9 cellular contexts compared by ENCODE assay signal in genomic region chr19:38669532-38669931, GRCh38. TPM values are rescaled to one million over a fixed set of nuclear protein-coding genes. Genes with fewer than 3 reads are reported as not detected.
DNase-seq lines count a peak whose midpoint lies in the region; ATAC-seq, FAIRE-seq and TF ChIP-seq lines count a peak whose summit lies in the region.
"Had no signal": no experiment of that assay in that cellular context is flagged by ENCODE, and none has a peak within 500 bp of the region (broad histone marks: within the 10 kb centered on the region; RNA-seq: fewer than 3 reads in every experiment).

No MANE protein-coding gene starts in this region.

- peak overlapping the region; percentile 60 for H3K4me3 Mint-ChIP-seq in stimulated activated naive CD8-positive, alpha-beta T cell treated with anti-CD3 and anti-CD28 coated beads, Interleukin-15, Interleukin-2, amounts not matched to agents 100 ng/mL and 50 ng/mL, for 24 hours

- 0 out of 2 replicates have a peak overlapping the region, but pooled peaks have one; percentile 14 for H3K27ac ChIP-seq in GM12878 (ENCODE audit: control insufficient read depth, insufficient read depth)
- peak overlapping the region; percentile 63 to 97 for H3K27ac ChIP-seq in aorta (ENCODE audit: low read depth in 1 of 2, low read length in 2 of 2)

- CTCF ChIA-PET in GM12878 (lab: Yijun Ruan, JAX) = interaction anchor here (0.7 to 2.3 kb wide), 3 partner anchors 10 to 673 kb away, joined by 3 to 6 read pairs (median 5); partner anchors contain the start of gene SAMD4B

- RAD21 ChIA-PET in GM12878 (lab: Charles Lee; ENCODE audit: unreplicated experiment) = interaction anchor here (1.3 kb wide), 1 partner anchor 22 kb away, joined by 4 read pairs; the partner anchor contains the start of gene ACTN4

- H3K9me3 ChIP-seq in GM12878 (replicated peaks; ENCODE audit: control insufficient read depth, insufficient read depth, low read length) = no peaks in the 10 kb centered on the region
- no peaks in the 10 kb centered on the region for H3K9me3 ChIP-seq in aorta (ENCODE audit: control insufficient read depth, low read length)

- in situ Hi-C loops in GM12878 (cut with MboI) = no loop called here

- H3K27me3 Mint-ChIP-seq in stimulated activated naive CD8-positive, alpha-beta T cell treated with anti-CD3 and anti-CD28 coated beads, Interleukin-15, Interleukin-2, amounts not matched to agents 100 ng/mL and 50 ng/mL, for 24 hours = no peaks in the 10 kb centered on the region

- no peak for ATAC-seq in stimulated activated naive CD8-positive, alpha-beta T cell treated with anti-CD3 and anti-CD28 coated beads, Interleukin-15, Interleukin-2, amounts not matched to agents 100 U/mL and 50 U/mL, for 24 hours
- ATAC-seq in GM12878 (no peak), aorta (ENCODE audit: low FRiP score) (no peak), HG02938 (IDR thresholded peaks at IDR 0.05; ENCODE audit: unreplicated experiment) (no peak)

- no peak for DNase-seq in stimulated activated naive CD8-positive, alpha-beta T cell treated with anti-CD3 and anti-CD28 coated beads, Interleukin-15, Interleukin-2, amounts not matched to agents 100 U/mL and 50 U/mL, for 24 hours
- DNase-seq in GM12878 (ENCODE audit: low read depth, low spot score) = no peak
- peak; percentile 64 for DNase-seq in myocyte (ENCODE audit: low read depth)
- peak in 1 of 2 donors; percentile 50 for DNase-seq in aorta
- no peak for DNase-seq in NCI-H510A treated with DMSO at 0.1 percent for 48 hours (lab: John Stamatoyannopoulos, UW)
- DNase-seq in DMS153 (lab: John Stamatoyannopoulos, UW) = no peak

- no peak overlapping the region for H3K9ac ChIP-seq in GM12878 (ENCODE audit: control insufficient read depth, insufficient read depth, low read length)

- no peak for TF ChIP-seq CTCF in GM12878 (IDR thresholded peaks at IDR 0.05 in 2 of 3, conservative IDR thresholded peaks at IDR 0.05 in 1 of 3; ENCODE audit: control insufficient read depth in 2 of 3, extremely low read depth in 1 of 3, insufficient read depth in 1 of 3, low read depth in 3 of 3, low read length in 3 of 3)

- no TSS peak for BruUV-seq in GM12878 (replicated peaks; lab: Mats Ljungman, UMichigan)

- POLR2A ChIA-PET in GM12878 (lab: Charles Lee) = interaction anchor here (0.6 to 1.6 kb wide), 3 partner anchors 12 to 22 kb away, joined by 3 to 4 read pairs (median 3); partner anchors contain the start of gene ACTN4

- peaks cover 70% of the 10 kb centered on the region for H3K79me2 ChIP-seq in GM12878 (ENCODE audit: control insufficient read depth, insufficient read depth, low read length)

- H3K36me3 Mint-ChIP-seq in stimulated activated naive CD8-positive, alpha-beta T cell treated with anti-CD3 and anti-CD28 coated beads, Interleukin-15, Interleukin-2, amounts not matched to agents 100 ng/mL and 50 ng/mL, for 24 hours (ENCODE audit: low read depth) = peaks cover 22% of the 10 kb centered on the region

- no peaks in the 10 kb centered on the region for H3K9me3 Mint-ChIP-seq in stimulated activated naive CD8-positive, alpha-beta T cell treated with anti-CD3 and anti-CD28 coated beads, Interleukin-15, Interleukin-2, amounts not matched to agents 100 ng/mL and 50 ng/mL, for 24 hours

- no peaks in the 10 kb centered on the region; the same call in 1 of the 2 replicates for H4K20me1 ChIP-seq in GM12878 (ENCODE audit: control insufficient read depth, insufficient read depth)

- 34% methylated on average over 5 of the region's 5 CpGs for WGBS in GM12878 (ENCODE audit: insufficient coverage, insufficient replicate concordance, low lambda C conversion rate, missing lambda C conversion rate)
- WGBS in aorta, 2 donors = 0 to 5% methylated on average over 5 of the region's 5 CpGs

- H3K4me3 ChIP-seq in GM12878 = no peak overlapping the region
- no peak overlapping the region for H3K4me3 ChIP-seq in aorta (ENCODE audit: low read length in 2 of 2)

- intact Hi-C loops in GM12878 (cut with micrococcal nuclease; ENCODE audit: unreplicated experiment) = no loop called here
- intact Hi-C loops in aorta (cut with DNase I) = no loop called here

- peak overlapping the region; percentile 13; the same call in 1 of the 2 replicates for H3K4me2 ChIP-seq in GM12878 (ENCODE audit: control insufficient read depth, insufficient read depth)

- peaks cover 2 to 3% of the 10 kb centered on the region in 2 experiments for H3K36me3 ChIP-seq in GM12878 (ENCODE audit: control insufficient read depth in 2 of 2, insufficient read depth in 2 of 2, low read length in 1 of 2)
- no peaks in the 10 kb centered on the region for H3K36me3 ChIP-seq in aorta (ENCODE audit: control insufficient read depth in 1 of 2, insufficient read depth in 2 of 2, low read length in 1 of 2)

- no peak for TF ChIP-seq POLR2A in GM12878 (IDR thresholded peaks at IDR 0.05; ENCODE audit: low read depth, low read length)

- H3K27me3 ChIP-seq in GM12878 (replicated peaks in 1 of 2; ENCODE audit: control insufficient read depth in 2 of 2, insufficient read depth in 2 of 2, low read length in 1 of 2) (no peaks in the 10 kb centered on the region), aorta (ENCODE audit: control insufficient read depth in 1 of 2, insufficient read depth in 2 of 2, low read length in 1 of 2) (no peaks in the 10 kb centered on the region)

- no peak overlapping the region for H2AFZ ChIP-seq in GM12878 (ENCODE audit: control insufficient read depth, low read depth, low read length)

- peaks cover 65% of the 10 kb centered on the region for H3K4me1 Mint-ChIP-seq in stimulated activated naive CD8-positive, alpha-beta T cell treated with anti-CD3 and anti-CD28 coated beads, Interleukin-15, Interleukin-2, amounts not matched to agents 100 ng/mL and 50 ng/mL, for 24 hours (ENCODE audit: low read depth)

- peak overlapping the region; percentile 72 for H3K27ac Mint-ChIP-seq in stimulated activated naive CD8-positive, alpha-beta T cell treated with anti-CD3 and anti-CD28 coated beads, Interleukin-15, Interleukin-2, amounts not matched to agents 100 ng/mL and 50 ng/mL, for 24 hours

- TF ChIP-seq RAD21 in GM12878 (IDR thresholded peaks at IDR 0.05; ENCODE audit: insufficient read depth, low read depth, low read length) = no peak

- no peak for TF ChIP-seq EP300 in GM12878 (IDR thresholded peaks at IDR 0.05; ENCODE audit: borderline replicate concordance in 1 of 2, control insufficient read depth in 1 of 2, low read depth in 2 of 2, low read length in 2 of 2)

- SMC1A ChIA-PET in GM12878 (lab: Charles Lee; ENCODE audit: uncharacterized antibody, unreplicated experiment) = interaction anchor here (1.2 to 1.7 kb wide), 2 partner anchors 14 to 15 kb away, joined by 3 read pairs; no protein-coding TSS in a partner anchor

- H3K4me1 ChIP-seq in GM12878 (ENCODE audit: control insufficient read depth, insufficient read depth, low read length) = peaks cover 49% of the 10 kb centered on the region
- peaks cover 2 to 22% of the 10 kb centered on the region in 2 donors for H3K4me1 ChIP-seq in aorta (ENCODE audit: control insufficient read depth in 1 of 2, insufficient read depth in 2 of 2, low read length in 2 of 2)

- FAIRE-seq in GM12878 (lab: Jason Lieb, UNC) = no peak

RNA-seq across cellular contexts. Expression of gene ACTN4, which starts 22.1 kb away (rescaled TPM):
- 94.9 and 116 TPM in 2 replicates for total RNA-seq in GM12878 (2013; cell fraction: nucleolus; rRNA removed)
- total RNA-seq in GM12878 (2014; rRNA removed) = 131 and 173 TPM in 2 replicates
- 26.9 and 30.4 TPM in 2 replicates for total RNA-seq in GM12878 (2014; rRNA removed; fragmentation: Illumina TruSeq; extraction: Trizol)
- total RNA-seq in GM12878 (2021) = 278 and 293 TPM in 2 replicates
- polyA plus RNA-seq in GM12878 (2011; ENCODE audit: low read depth) = 84.3 TPM
- 40.0 and 127 TPM in 2 replicates for polyA plus RNA-seq in GM12878 (2011; rRNA removed)
- 71.1 and 76.5 TPM in 2 replicates for polyA plus RNA-seq in GM12878 (2011; cell fraction: cytosol; rRNA removed)
- 300 and 637 TPM in 2 replicates for polyA plus RNA-seq in GM12878 (2011; cell fraction: nucleus; rRNA removed)
- polyA plus RNA-seq in GM12878 (2012) = 113 and 154 TPM in 2 replicates
- 99.2 and 135 TPM in 2 replicates for polyA plus RNA-seq in GM12878 (2014; fragmentation: Illumina TruSeq; extraction: Trizol)
- polyA plus RNA-seq in GM12878 (2014; fragmentation: Nextera tagmentation; extraction: Ambion mirVana) = 1 to 10 TPM; 2.4 to 6.7 TPM
- 123 and 187 TPM in 2 replicates for polyA plus RNA-seq in GM12878 (2014; rRNA removed)
- polyA plus RNA-seq in GM12878 (2016; fragmentation: Nextera tagmentation; extraction: Ambion mirVana) = 10 to 100 TPM; 37.9 to 45.7 TPM
- 59.8 and 89.6 TPM in 2 replicates for polyA minus RNA-seq in GM12878 (2011; rRNA and poly(A)+ RNA removed)
- polyA minus RNA-seq in GM12878 (2011; cell fraction: cytosol; rRNA and poly(A)+ RNA removed) = 39.3 and 47.6 TPM in 2 replicates
- polyA minus RNA-seq in GM12878 (2011; cell fraction: nucleus; rRNA and poly(A)+ RNA removed) = 27.4 and 67.4 TPM in 2 replicates
- 350 and 441 TPM in 2 replicates for total RNA-seq in myocyte
- polyA plus RNA-seq in myocyte (2012) = 758 TPM
- 1,000 to 10,000 TPM in 1 of 2 donors, 100 to 1,000 TPM in 1; 794 to 1,985 TPM for total RNA-seq in aorta
- polyA plus RNA-seq in aorta = 100 to 1,000 TPM; 111 to 163 TPM

RNA-seq across cellular contexts. Expression of gene EIF3K, which starts 50.5 kb away (rescaled TPM):
- total RNA-seq in GM12878 (2013; cell fraction: nucleolus; rRNA removed) = 94.4 and 105 TPM in 2 replicates
- total RNA-seq in GM12878 (2014; rRNA removed) (454 and 468 TPM in 2 replicates), GM12878 (2014; rRNA removed; fragmentation: Illumina TruSeq; extraction: Trizol) (344 and 358 TPM in 2 replicates), GM12878 (2021) (378 and 384 TPM in 2 replicates), myocyte (228 and 269 TPM in 2 replicates), aorta (100 to 1,000 TPM; 171 to 183 TPM)
- polyA plus RNA-seq in GM12878 (2011; ENCODE audit: low read depth) = 241 TPM
- polyA plus RNA-seq in GM12878 (2011; rRNA removed) (156 and 330 TPM in 2 replicates), GM12878 (2014; fragmentation: Illumina TruSeq; extraction: Trizol) (862 and 927 TPM in 2 replicates), GM12878 (2014; fragmentation: Nextera tagmentation; extraction: Ambion mirVana) (100 to 1,000 TPM; 715 to 863 TPM), GM12878 (2014; rRNA removed) (515 and 596 TPM in 2 replicates), GM12878 (2016; fragmentation: Nextera tagmentation; extraction: Ambion mirVana) (100 to 1,000 TPM; 393 to 403 TPM), aorta (100 to 1,000 TPM; 299 to 445 TPM)
- polyA plus RNA-seq in GM12878 (2011; cell fraction: cytosol; rRNA removed) = 865 and 965 TPM in 2 replicates
- polyA plus RNA-seq in GM12878 (2011; cell fraction: nucleus; rRNA removed) = 352 and 437 TPM in 2 replicates
- 356 and 358 TPM in 2 replicates for polyA plus RNA-seq in GM12878 (2012)
- 377 and 421 TPM in 2 replicates for polyA minus RNA-seq in GM12878 (2011; rRNA and poly(A)+ RNA removed)
- 139 and 152 TPM in 2 replicates for polyA minus RNA-seq in GM12878 (2011; cell fraction: cytosol; rRNA and poly(A)+ RNA removed)
- 57.3 and 75.5 TPM in 2 replicates for polyA minus RNA-seq in GM12878 (2011; cell fraction: nucleus; rRNA and poly(A)+ RNA removed)
- 276 TPM for polyA plus RNA-seq in myocyte (2012)

RNA-seq across cellular contexts. Expression of gene MAP4K1, which starts 51.8 kb away (rescaled TPM):
- 240 and 254 TPM in 2 replicates for total RNA-seq in GM12878 (2013; cell fraction: nucleolus; rRNA removed)
- total RNA-seq in GM12878 (2014; rRNA removed) (107 and 123 TPM in 2 replicates), GM12878 (2014; rRNA removed; fragmentation: Illumina TruSeq; extraction: Trizol) (58.1 and 72.6 TPM in 2 replicates), GM12878 (2021) (294 and 306 TPM in 2 replicates), myocyte (0.13 and 0.57 TPM in 2 replicates), aorta (10 to 100 TPM in 1 of 2 donors, 1 to 10 TPM in 1; 7.3 to 13.2 TPM)
- polyA plus RNA-seq in GM12878 (2011; ENCODE audit: low read depth) = 90.5 TPM
- polyA plus RNA-seq in GM12878 (2011; rRNA removed) (95.5 and 243 TPM in 2 replicates), GM12878 (2014; fragmentation: Illumina TruSeq; extraction: Trizol) (122 and 157 TPM in 2 replicates), GM12878 (2014; fragmentation: Nextera tagmentation; extraction: Ambion mirVana) (10 to 100 TPM; 39.2 to 92.6 TPM), GM12878 (2014; rRNA removed) (117 and 145 TPM in 2 replicates), GM12878 (2016; fragmentation: Nextera tagmentation; extraction: Ambion mirVana) (100 to 1,000 TPM; 220 to 263 TPM), aorta (1 to 10 TPM; 1.6 to 2.1 TPM)
- 202 and 251 TPM in 2 replicates for polyA plus RNA-seq in GM12878 (2011; cell fraction: cytosol; rRNA removed)
- 631 and 739 TPM in 2 replicates for polyA plus RNA-seq in GM12878 (2011; cell fraction: nucleus; rRNA removed)
- 149 and 285 TPM in 2 replicates for polyA plus RNA-seq in GM12878 (2012)
- 132 and 137 TPM in 2 replicates for polyA minus RNA-seq in GM12878 (2011; rRNA and poly(A)+ RNA removed)
- polyA minus RNA-seq in GM12878 (2011; cell fraction: cytosol; rRNA and poly(A)+ RNA removed) = 101 and 112 TPM in 2 replicates
- 127 and 184 TPM in 2 replicates for polyA minus RNA-seq in GM12878 (2011; cell fraction: nucleus; rRNA and poly(A)+ RNA removed)
- 1.4 TPM for polyA plus RNA-seq in myocyte (2012)
- total RNA-seq: fibroblast of villous mesenchyme had no signal

Comparison
In these comparisons a context has a peak if more than half of its experiments do, and no peak if none do; other contexts are left out.
1. RNA of gene MAP4K1, which starts 51.8 kb away (total RNA-seq): 58.1 to 306 TPM in GM12878; 7.3 to 13.2 TPM in aorta and 0.13 to 0.57 TPM in myocyte; every median in the first group is over 4 times any median in the second.